Comparison of ENCODE assay signal across 14 cellular contexts in the genomic region with DNA sequence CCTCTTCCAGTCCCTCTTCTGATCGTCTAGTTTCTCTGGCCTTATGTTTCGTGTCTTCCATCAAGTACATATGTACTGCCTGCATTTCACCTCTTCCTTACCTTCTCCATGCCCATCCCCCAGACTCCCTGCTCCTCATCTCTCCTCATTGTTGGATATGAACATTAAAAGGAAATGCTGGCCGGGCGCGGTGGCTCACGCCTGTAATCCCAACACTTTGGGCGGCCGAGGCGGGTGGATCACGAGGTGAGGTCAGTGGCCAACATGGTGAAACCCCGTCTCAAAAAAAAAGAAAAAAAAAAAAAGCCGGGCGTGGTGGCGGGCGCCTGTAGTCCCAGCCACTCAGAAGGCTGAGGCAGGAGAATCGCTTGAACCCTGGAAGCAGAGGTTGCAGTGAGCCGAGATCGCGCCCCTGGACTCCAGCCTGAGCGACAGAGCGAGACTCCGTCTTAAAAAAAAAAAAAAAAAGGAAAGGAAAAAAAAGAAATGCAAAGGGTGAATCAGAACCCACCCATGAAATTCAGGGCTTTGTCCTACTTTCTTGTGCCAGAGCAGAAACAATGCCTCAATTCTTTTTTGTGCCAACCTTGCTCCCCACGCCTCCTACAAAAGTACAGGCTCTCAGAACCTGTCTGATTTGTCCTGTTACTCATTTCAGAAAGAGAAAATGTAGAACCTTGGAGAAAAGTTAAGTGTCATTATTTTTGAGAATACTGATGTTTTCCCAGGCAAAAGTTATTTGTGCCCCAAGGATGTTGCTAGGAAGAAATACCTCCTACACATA. TPM values are rescaled to one million over a fixed set of nuclear protein-coding genes. Genes with fewer than 3 reads are reported as not detected.
A peak's percentile ranks its signal among the peaks of the same experiment; 100 is the strongest.
DNase-seq lines count a peak whose midpoint lies in the region; ATAC-seq and TF ChIP-seq lines count a peak whose summit lies in the region.
"Had no signal": no experiment of that assay in that cellular context is flagged by ENCODE, and none has a peak within 500 bp of the region (broad histone marks: within the 10 kb centered on the region; RNA-seq: fewer than 3 reads in every experiment).

No MANE protein-coding gene starts in this region.

- H3K27me3 Mint-ChIP-seq in CD4-positive, CD25-positive, alpha-beta regulatory T cell, result no peaks in the 10 kb centered on the region
- no peaks in the 10 kb centered on the region for H3K27me3 Mint-ChIP-seq in chondrocyte (ENCODE audit: low read depth)
- H3K27me3 Mint-ChIP-seq in natural killer cell treated with Interleukin-12 subunit alpha and Interleukin-12 subunit beta and Interleukin-15 and Interleukin-18, amount 100 ng/mL, for 72 hours, result no peaks in the 10 kb centered on the region

- CTCF ChIA-PET in HEK293 (lab: Yijun Ruan, JAX), result interaction anchor here (0.6 kb wide), 1 partner anchor 188 kb away, joined by 3 read pairs; no protein-coding TSS in a partner anchor

- H3K9me3 Mint-ChIP-seq in CD4-positive, CD25-positive, alpha-beta regulatory T cell, result peaks cover 0 to 2% (median 0%) of the 10 kb centered on the region in 7 donors
- peaks cover 3% of the 10 kb centered on the region for H3K9me3 Mint-ChIP-seq in chondrocyte (ENCODE audit: low read depth)
- H3K9me3 Mint-ChIP-seq in natural killer cell treated with Interleukin-12 subunit alpha and Interleukin-12 subunit beta and Interleukin-15 and Interleukin-18, amount 100 ng/mL, for 72 hours, result no peaks in the 10 kb centered on the region

- intact Hi-C loops in ascending aorta (cut with DNase I), result loop anchor here (2.0 kb wide), 2 partner anchors 139 to 995 kb away; partner anchors contain the start of genes SUB1 and TARS1

- peaks cover 8% of the 10 kb centered on the region for H3K36me3 Mint-ChIP-seq in CD4-positive, CD25-positive, alpha-beta regulatory T cell
- H3K36me3 Mint-ChIP-seq in chondrocyte (ENCODE audit: low read depth), result no peaks in the 10 kb centered on the region
- peaks cover 8% of the 10 kb centered on the region for H3K36me3 Mint-ChIP-seq in natural killer cell treated with Interleukin-12 subunit alpha and Interleukin-12 subunit beta and Interleukin-15 and Interleukin-18, amount 100 ng/mL, for 72 hours

- no peak for DNase-seq in CD4-positive, CD25-positive, alpha-beta regulatory T cell
- DNase-seq in chondrocyte (ENCODE audit: low spot score) (no peak), SK-N-DZ (ENCODE audit: low spot score) (no peak), SHP77 treated with DMSO at 0.1 percent for 48 hours (lab: John Stamatoyannopoulos, UW) (no peak), ACHN (no peak), ascending aorta (ENCODE audit: low spot score in 2 of 2) (no peak)
- no peak for DNase-seq in natural killer cell treated with Interleukin-12 subunit alpha and Interleukin-12 subunit beta and Interleukin-15 and Interleukin-18, amount 100 ng/mL, for 72 hours (ENCODE audit: low spot score)
- DNase-seq: gastrocnemius medialis; MM.1S; psoas muscle; stimulated activated CD4-positive, alpha-beta T cell treated with anti-CD3 and anti-CD28 coated beads, Interleukin-2, amount 100 ng/mL, for 24 hours; stimulated activated naive CD4-positive, alpha-beta T cell had no signal

- H3K27ac Mint-ChIP-seq in CD4-positive, CD25-positive, alpha-beta regulatory T cell, result peak overlapping the region in 2 of 3 donors; percentile 69 to 84
- H3K27ac Mint-ChIP-seq in chondrocyte (ENCODE audit: unreplicated experiment), result no peak overlapping the region
- peak overlapping the region in 1 of 2 donors; percentile 96 for H3K27ac Mint-ChIP-seq in natural killer cell treated with Interleukin-12 subunit alpha and Interleukin-12 subunit beta and Interleukin-15 and Interleukin-18, amount 100 ng/mL, for 72 hours

- H3K4me1 ChIP-seq in CD4-positive, CD25-positive, alpha-beta regulatory T cell (ENCODE audit: control insufficient read depth, insufficient read depth, low read length, poor library complexity, severe bottlenecking), result peaks cover 26% of the 10 kb centered on the region
- H3K4me1 ChIP-seq in HEK293 (ENCODE audit: control insufficient read depth, insufficient read depth, low read length) (peaks cover 7% of the 10 kb centered on the region; the same call in 1 of the 2 replicates), ascending aorta (peaks cover 3 to 21% of the 10 kb centered on the region in 2 donors)

- no peak overlapping the region for H3K4me3 ChIP-seq in CD4-positive, CD25-positive, alpha-beta regulatory T cell (ENCODE audit: low read depth, low read length)
- no peak overlapping the region for H3K4me3 ChIP-seq in HEK293 (ENCODE audit: low read depth, low read length)
- no peak overlapping the region for H3K4me3 ChIP-seq in ascending aorta
- H3K4me3 ChIP-seq: psoas muscle had no signal

- ATAC-seq in CD4-positive, CD25-positive, alpha-beta regulatory T cell (ENCODE audit: low read depth in 2 of 2), result no peak
- ATAC-seq in natural killer cell treated with Interleukin-12 subunit alpha and Interleukin-12 subunit beta and Interleukin-15 and Interleukin-18, amount 100 ng/mL, for 72 hours, result no peak
- ATAC-seq: gastrocnemius medialis, psoas muscle had no signal

- POLR2A ChIA-PET in HEK293 (lab: Yijun Ruan, JAX), result no interaction called here

- H3K9me3 ChIP-seq in CD4-positive, CD25-positive, alpha-beta regulatory T cell (ENCODE audit: control insufficient read depth in 2 of 2, low read length in 2 of 2), result no peaks in the 10 kb centered on the region
- no peaks in the 10 kb centered on the region for H3K9me3 ChIP-seq in HEK293 (ENCODE audit: control insufficient read depth, insufficient read depth, low read depth, low read length)
- H3K9me3 ChIP-seq in ascending aorta, result no peaks in the 10 kb centered on the region
- H3K9me3 ChIP-seq: gastrocnemius medialis, psoas muscle had no signal

- peaks cover 19 to 34% (median 23%) of the 10 kb centered on the region in 4 donors for H3K4me1 Mint-ChIP-seq in CD4-positive, CD25-positive, alpha-beta regulatory T cell
- H3K4me1 Mint-ChIP-seq in chondrocyte (ENCODE audit: low read depth), result peaks cover 33% of the 10 kb centered on the region
- H3K4me1 Mint-ChIP-seq in natural killer cell treated with Interleukin-12 subunit alpha and Interleukin-12 subunit beta and Interleukin-15 and Interleukin-18, amount 100 ng/mL, for 72 hours (ENCODE audit: low read depth in 2 of 2), result peaks cover 22 to 26% of the 10 kb centered on the region in 2 donors

- in situ Hi-C loops in ACHN (cut with HindIII; ENCODE audit: low pct_ligation_motif_present, low pct_unique_long_range_greater_than_20kb, low sequenced_read_pairs), result no loop called here

- no peaks in the 10 kb centered on the region for H3K27me3 ChIP-seq in CD4-positive, CD25-positive, alpha-beta regulatory T cell (ENCODE audit: control insufficient read depth, insufficient read depth, low read length)
- H3K27me3 ChIP-seq in ascending aorta, result no peaks in the 10 kb centered on the region
- H3K27me3 ChIP-seq: BLaER1 treated with 17β-estradiol and CSF1 and Interleukin-3, amounts not matched to agents 10 nM and 100 nM; gastrocnemius medialis had no signal

- no peak for TF ChIP-seq CTCF in HEK293 (tag by site-specific recombination; IDR thresholded peaks at IDR 0.05)
- no peak for TF ChIP-seq CTCF in chondrocyte (IDR thresholded peaks at IDR 0.05)
- TF ChIP-seq CTCF in ascending aorta (IDR thresholded peaks at IDR 0.05), result no peak

- no peak overlapping the region for H3K27ac ChIP-seq in CD4-positive, CD25-positive, alpha-beta regulatory T cell (ENCODE audit: insufficient read depth, low read length, poor library complexity, severe bottlenecking)
- H3K27ac ChIP-seq in HEK293 (ENCODE audit: extremely low read depth, low read depth, low read length), result no peak overlapping the region
- no peak overlapping the region for H3K27ac ChIP-seq in ascending aorta
- H3K27ac ChIP-seq: psoas muscle had no signal

- peak overlapping the region; percentile 90 to 94 (median 93) for H3K4me3 Mint-ChIP-seq in CD4-positive, CD25-positive, alpha-beta regulatory T cell
- peak overlapping the region; percentile 78 for H3K4me3 Mint-ChIP-seq in chondrocyte (ENCODE audit: unreplicated experiment)
- H3K4me3 Mint-ChIP-seq in natural killer cell treated with Interleukin-12 subunit alpha and Interleukin-12 subunit beta and Interleukin-15 and Interleukin-18, amount 100 ng/mL, for 72 hours, result peak overlapping the region; percentile 94

- no peaks in the 10 kb centered on the region for H3K36me3 ChIP-seq in CD4-positive, CD25-positive, alpha-beta regulatory T cell (ENCODE audit: control insufficient read depth, insufficient read depth, low read length)
- peaks cover 0 to 17% of the 10 kb centered on the region in 2 experiments; a peak in 1 of 3 replicates for H3K36me3 ChIP-seq in HEK293 (ENCODE audit: control insufficient read depth in 2 of 2, insufficient read depth in 1 of 2, low read length in 2 of 2)
- H3K36me3 ChIP-seq in ascending aorta, result no peaks in the 10 kb centered on the region
- H3K36me3 ChIP-seq: gastrocnemius medialis had no signal

TF ChIP-seq in HEK293, 187 proteins besides CTCF, POLR2A, EP300 and RAD21:
- TF ChIP-seq KLF1 (tag by site-specific recombination; IDR thresholded peaks at IDR 0.05), result 0 out of 2 replicates have a peak, but pooled peaks have one; percentile 45
- TF ChIP-seq ZNF362 (tag by site-specific recombination; IDR thresholded peaks at IDR 0.05), result 0 out of 2 replicates have a peak, but pooled peaks have one; percentile 18
- TF ChIP-seq ZFP3 (tag by site-specific recombination; IDR thresholded peaks at IDR 0.05; ENCODE audit: low read depth), result no peak

RNA-seq across cellular contexts. Expression of gene ZFR, which starts 1.5 kb away (rescaled TPM):
- 63.6 TPM for total RNA-seq in CD4-positive, CD25-positive, alpha-beta regulatory T cell
- polyA plus RNA-seq in CD4-positive, CD25-positive, alpha-beta regulatory T cell, result 10 to 100 TPM; 68.6 to 84.8 (median 75.4) TPM
- 75.5 to 77.8 TPM (median 77.1 TPM) in 3 replicates for total RNA-seq in chondrocyte
- total RNA-seq in natural killer cell treated with Interleukin-12 subunit alpha and Interleukin-12 subunit beta and Interleukin-15 and Interleukin-18, amount 100 ng/mL, for 72 hours, result 10 to 100 TPM; 58.2 to 70.5 TPM
- polyA plus RNA-seq in SK-N-DZ (2014; cell fraction: cytosol; rRNA removed), result 65.9 and 79.5 TPM in 2 replicates
- polyA plus RNA-seq in SK-N-DZ (2014; cell fraction: nucleus; rRNA removed), result 50.0 and 50.2 TPM in 2 replicates
- 25.8 TPM for total RNA-seq in ascending aorta
